16 cellular contexts compared by ENCODE assay signal in the genomic region with DNA sequence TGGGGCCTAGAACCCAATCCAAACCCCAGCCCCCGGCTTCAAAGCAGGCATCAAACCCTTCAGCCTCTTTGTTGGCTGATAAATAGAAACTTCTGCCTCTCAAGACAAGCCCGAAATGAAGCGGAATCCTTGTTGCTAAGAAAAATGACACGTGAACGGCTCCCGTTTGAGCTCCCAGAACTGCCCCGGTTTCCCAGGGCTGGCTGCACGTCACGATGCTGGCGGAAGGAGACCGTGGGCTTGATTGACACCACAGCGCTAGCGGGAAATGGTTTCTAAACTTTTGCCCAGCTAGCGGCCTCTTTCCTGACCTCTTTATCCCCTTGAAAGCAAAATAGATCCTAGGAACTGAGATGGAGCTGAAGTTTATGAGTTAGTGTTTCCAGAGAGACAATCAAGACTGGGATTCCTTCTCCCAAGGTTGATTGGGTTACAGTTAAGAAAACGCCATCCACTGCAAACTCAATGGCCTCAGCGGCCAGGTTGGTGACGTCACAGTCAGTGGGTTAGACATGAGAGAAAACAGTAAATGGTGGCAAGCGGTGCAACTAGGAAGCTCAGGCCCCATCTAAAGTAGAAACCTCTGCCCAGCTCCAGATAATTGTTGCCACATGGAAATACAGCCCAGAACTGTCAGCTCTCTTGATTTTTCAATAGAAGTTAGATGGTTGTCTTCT.
A peak's percentile ranks its signal among the peaks of the same experiment; 100 is the strongest.
DNase-seq lines count a peak whose midpoint lies in the region; ATAC-seq and TF ChIP-seq lines count a peak whose summit lies in the region.
"Had no signal": no experiment of that assay in that cellular context is flagged by ENCODE, and none has a peak within 500 bp of the region (broad histone marks: within the 10 kb centered on the region; RNA-seq: fewer than 3 reads in every experiment).

No MANE protein-coding gene starts in this region.

- TF ChIP-seq POLR2A in HCT116 (IDR thresholded peaks at IDR 0.05; ENCODE audit: borderline replicate concordance, extremely low read depth, insufficient read depth, insufficient read length) (no peak), testis (IDR thresholded peaks at IDR 0.05) (no peak), gastrocnemius medialis (IDR thresholded peaks at IDR 0.05) (no peak)

- DNase-seq in HCT116 (ENCODE audit: low read depth, low spot score) (no peak), brain microvascular endothelial cell (peak; percentile 37), left lobe of liver (ENCODE audit: low spot score) (peak; percentile 30), testis (peak; percentile 26), gastrocnemius medialis (no peak)
- no peak for DNase-seq in activated effector memory CD4-positive, alpha-beta T cell treated with anti-CD3 and anti-CD28 coated beads, Interleukin-2, amount 50 U/mL, for 16 hours
- DNase-seq: activated CD4-positive, alpha-beta T cell treated with anti-CD3 and anti-CD28 coated beads, Interleukin-2, amount 50 U/mL, for 48 hours; colonic mucosa; DMS153; kidney glomerular epithelial cell; NCI-H1930; NCI-H526 treated with DMSO at 0.1 percent for 48 hours; stimulated activated CD4-positive, alpha-beta T cell treated with anti-CD3 and anti-CD28 coated beads, Interleukin-15, amount 100 ng/mL, for 24 hours; stomach had no signal

- no peaks in the 10 kb centered on the region for H4K20me1 ChIP-seq in HCT116 (ENCODE audit: insufficient read depth)

- no peaks in the 10 kb centered on the region for H3K36me3 ChIP-seq in HCT116 (ENCODE audit: control insufficient read depth in 1 of 2, insufficient read depth in 2 of 2, low read length in 2 of 2)
- H3K36me3 ChIP-seq in brain microvascular endothelial cell (replicated peaks) = no peaks in the 10 kb centered on the region
- H3K36me3 ChIP-seq in testis (ENCODE audit: low read depth, missing control alignments) = no peaks in the 10 kb centered on the region
- H3K36me3 ChIP-seq in gastrocnemius medialis = no peaks in the 10 kb centered on the region
- H3K36me3 ChIP-seq: colonic mucosa, stomach had no signal

- no peaks in the 10 kb centered on the region for H3K9me2 ChIP-seq in HCT116 (ENCODE audit: insufficient read depth)

- H3K9me3 ChIP-seq in HCT116 (ENCODE audit: control insufficient read depth in 1 of 2, insufficient read depth in 1 of 2, low read depth in 1 of 2, low read length in 2 of 2) = no peaks in the 10 kb centered on the region; a peak in 1 of 4 replicates
- H3K9me3 ChIP-seq in testis = no peaks in the 10 kb centered on the region
- no peaks in the 10 kb centered on the region for H3K9me3 ChIP-seq in gastrocnemius medialis
- H3K9me3 ChIP-seq: colonic mucosa had no signal

- H3K79me2 ChIP-seq in HCT116 (ENCODE audit: insufficient read depth, low read length) = no peaks in the 10 kb centered on the region
- H3K79me2 ChIP-seq: hepatocyte had no signal

- H3K27ac ChIP-seq in HCT116 (ENCODE audit: low read depth, low read length) = no peak overlapping the region
- peak overlapping the region; percentile 40 for H3K27ac ChIP-seq in brain microvascular endothelial cell
- no peak overlapping the region for H3K27ac ChIP-seq in testis
- H3K27ac ChIP-seq in gastrocnemius medialis = no peak overlapping the region
- H3K27ac ChIP-seq: colonic mucosa, hepatocyte had no signal

- intact Hi-C loops in HCT116 (cut with micrococcal nuclease) (no loop called here), testis (cut with DNase I; ENCODE audit: low total_unique reads) (no loop called here), gastrocnemius medialis (cut with DNase I; ENCODE audit: low total_unique reads) (no loop called here)

- no peak for TF ChIP-seq RAD21 in HCT116 (IDR thresholded peaks at IDR 0.05; ENCODE audit: low read depth)

- TF ChIP-seq CTCF in HCT116 (IDR thresholded peaks at IDR 0.05 in 2 of 3, conservative IDR thresholded peaks at IDR 0.05 in 1 of 3; ENCODE audit: borderline replicate concordance in 1 of 3, insufficient read depth in 1 of 3, low read depth in 2 of 3, low read length in 2 of 3) (no peak), brain microvascular endothelial cell (IDR thresholded peaks at IDR 0.05; ENCODE audit: low read depth, low read length, missing control alignments) (no peak), testis (IDR thresholded peaks at IDR 0.05) (no peak), gastrocnemius medialis (IDR thresholded peaks at IDR 0.05 in 4 of 5, conservative IDR thresholded peaks at IDR 0.05 in 1 of 5) (no peak)

- RAD21 ChIA-PET in HCT116 (lab: Charles Lee; ENCODE audit: low non-redundant PET in 1 of 2, low total read pairs in 2 of 2, uncharacterized antibody in 2 of 2, unreplicated experiment in 2 of 2) = no interaction called here

- H2AFZ ChIP-seq in HCT116 (ENCODE audit: low read depth, low read length, poor library complexity, severe bottlenecking) = no peak overlapping the region
- H2AFZ ChIP-seq: hepatocyte had no signal

- POLR2A ChIA-PET in HCT116 (lab: Charles Lee) = interaction anchor here (1.2 kb wide), 1 partner anchor 24 kb away, joined by 3 read pairs; no protein-coding TSS in a partner anchor

- 48 to 73% methylated on average over 18 of the region's 18 CpGs for WGBS in testis, 2 donors

- peak; percentile 14; the same call in 1 of the 2 replicates for ATAC-seq in HCT116
- ATAC-seq in left lobe of liver = no peak
- no peak for ATAC-seq in gastrocnemius medialis
- no peak for ATAC-seq in HG02588 (IDR thresholded peaks at IDR 0.05; ENCODE audit: unreplicated experiment)

- H3K27me3 ChIP-seq in HCT116 (ENCODE audit: insufficient read depth, low read length) (peaks cover 16% of the 10 kb centered on the region; the same call in 1 of the 2 replicates), brain microvascular endothelial cell (replicated peaks) (no peaks in the 10 kb centered on the region), testis (no peaks in the 10 kb centered on the region), gastrocnemius medialis (no peaks in the 10 kb centered on the region)
- H3K27me3 ChIP-seq: colonic mucosa, hepatocyte had no signal

- in situ Hi-C loops in brain microvascular endothelial cell (cut with HindIII; ENCODE audit: low pct_ligation_motif_present, low sequenced_read_pairs) = no loop called here
- in situ Hi-C loops in gastrocnemius medialis (cut with MboI; ENCODE audit: low sequenced_read_pairs in 4 of 4) = no loop called here

- H3K4me3 ChIP-seq in HCT116 (replicated peaks in 1 of 2; ENCODE audit: low read depth in 1 of 2, low read length in 2 of 2) (no peak overlapping the region), brain microvascular endothelial cell (ENCODE audit: low read depth, low read length) (no peak overlapping the region), testis (no peak overlapping the region), gastrocnemius medialis (no peak overlapping the region)
- H3K4me3 ChIP-seq: colonic mucosa, hepatocyte, stomach had no signal

- BruUV-seq in HCT116 (replicated peaks; lab: Mats Ljungman, UMichigan) = no TSS peak

- no peak overlapping the region for H3K9ac ChIP-seq in HCT116 (ENCODE audit: low read length)

- CTCF ChIA-PET in HCT116 (lab: Charles Lee) = interaction anchor here (1.2 kb wide), 1 partner anchor 24 kb away, joined by 3 read pairs; no protein-coding TSS in a partner anchor

- H3K4me2 ChIP-seq in HCT116 (ENCODE audit: low read length) = peak overlapping the region; percentile 36; the same call in 1 of the 2 replicates
- H3K4me2 ChIP-seq: hepatocyte had no signal

- H3K4me1 ChIP-seq in HCT116 (ENCODE audit: control insufficient read depth in 1 of 2, insufficient read depth in 2 of 2, low read length in 2 of 2) = peaks cover 0 to 11% of the 10 kb centered on the region in 2 experiments; a peak in 2 of 4 replicates
- H3K4me1 ChIP-seq in testis = no peaks in the 10 kb centered on the region
- H3K4me1 ChIP-seq in gastrocnemius medialis = no peaks in the 10 kb centered on the region
- H3K4me1 ChIP-seq: colonic mucosa, stomach had no signal

TF ChIP-seq in HCT116, 20 proteins besides CTCF, POLR2A, EP300 and RAD21 (continues in another document):
- TF ChIP-seq CBX3 (IDR thresholded peaks at IDR 0.05; ENCODE audit: low read depth) (no peak), SIN3A (IDR thresholded peaks at IDR 0.05; ENCODE audit: low read depth) (no peak), JUND (IDR thresholded peaks at IDR 0.05) (no peak), SP1 (IDR thresholded peaks at IDR 0.05; ENCODE audit: low read depth) (no peak), CEBPB (IDR thresholded peaks at IDR 0.05; ENCODE audit: low read depth) (no peak), SRF (IDR thresholded peaks at IDR 0.05; ENCODE audit: low read depth) (no peak), ELF1 (IDR thresholded peaks at IDR 0.05; ENCODE audit: borderline replicate concordance, low read depth) (no peak), YY1 (IDR thresholded peaks at IDR 0.05; ENCODE audit: extremely low read depth, insufficient replicate concordance, low read depth, low read length) (no peak), ATF3 (IDR thresholded peaks at IDR 0.05) (no peak), ZBTB33 (IDR thresholded peaks at IDR 0.05; ENCODE audit: extremely low read depth, insufficient replicate concordance, low read length) (no peak)

Comparison
In these comparisons a context has a peak if more than half of its experiments do, and no peak if none do; other contexts are left out.
1. DNase-seq: peak in brain microvascular endothelial cell (single experiment), left lobe of liver (single experiment) and testis (single experiment); none in HCT116 (single experiment), gastrocnemius medialis (0 of 2) and activated effector memory CD4-positive, alpha-beta T cell treated with anti-CD3 and anti-CD28 coated beads, Interleukin-2, amount 50 U/mL, for 16 hours (single experiment).